14 cellular contexts compared by ENCODE assay signal in the genomic region with DNA sequence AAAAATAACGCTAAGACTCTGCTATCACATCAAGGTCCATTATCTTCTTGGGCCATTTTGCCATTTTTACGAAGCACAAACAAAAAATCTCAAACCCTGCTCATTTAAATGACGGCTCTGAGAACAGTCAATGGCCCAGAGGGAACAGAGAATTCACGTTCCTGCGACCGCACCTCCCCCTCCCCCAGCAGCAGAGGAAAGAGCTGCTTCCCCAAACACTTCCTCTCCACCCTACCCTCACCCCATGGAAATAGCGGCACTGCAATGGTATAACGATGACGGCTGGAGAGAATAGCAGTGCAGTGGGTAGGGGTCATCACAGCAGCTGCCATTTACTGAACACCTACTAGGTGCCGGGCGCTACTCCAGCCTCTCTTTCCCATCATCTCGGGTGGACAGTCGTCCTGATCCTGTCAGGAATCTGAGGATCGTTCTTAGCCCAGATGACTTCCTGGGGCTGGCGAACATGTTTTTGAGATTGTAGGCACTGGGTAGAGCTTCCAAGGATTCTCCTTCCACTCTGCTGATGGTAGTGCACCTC.
DNase-seq lines count a peak whose midpoint lies in the region; ATAC-seq, FAIRE-seq and TF ChIP-seq lines count a peak whose summit lies in the region.
"Had no signal": no experiment of that assay in that cellular context is flagged by ENCODE, and none has a peak within 500 bp of the region (broad histone marks: within the 10 kb centered on the region; RNA-seq: fewer than 3 reads in every experiment).

No MANE protein-coding gene starts in this region.

- no peaks in the 10 kb centered on the region for H3K9me3 Mint-ChIP-seq in stimulated activated naive CD8-positive, alpha-beta T cell treated with anti-CD3 and anti-CD28 coated beads, Interleukin-15, Interleukin-2, amounts not matched to agents 100 ng/mL and 50 ng/mL, for 24 hours
- no peaks in the 10 kb centered on the region for H3K9me3 Mint-ChIP-seq in stimulated activated naive CD8-positive, alpha-beta T cell treated with anti-CD3 and anti-CD28 coated beads, Interleukin-15, amount 100 ng/mL, for 72 hours
- H3K9me3 Mint-ChIP-seq: T-helper 2 cell treated with Interferon-gamma antibody and Interleukin-4, amounts not matched to agents 5 μg/mL and 100 μg/mL, for 36 hours had no signal

- H3K27ac ChIP-seq in K562 (ENCODE audit: extremely low read depth, low read depth, low read length), result peak overlapping the region; percentile 27
- H3K27ac ChIP-seq: cardiac muscle cell, KMS-11 had no signal

- ATAC-seq in stimulated activated naive CD8-positive, alpha-beta T cell treated with anti-CD3 and anti-CD28 coated beads, Interleukin-15, amount 100 ng/mL, for 72 hours, result no peak
- peak; percentile 62 for ATAC-seq in K562
- no peak for ATAC-seq in GM18505 (IDR thresholded peaks at IDR 0.05; ENCODE audit: unreplicated experiment)
- no peak for ATAC-seq in GM21619 (IDR thresholded peaks at IDR 0.05; ENCODE audit: unreplicated experiment)

- in situ Hi-C loops in K562 (cut with MboI), result no loop called here

- POLR2A ChIA-PET in K562 (lab: Yijun Ruan, JAX), result interaction anchor here (0.6 to 1.8 kb wide), 7 partner anchors 9 to 1190 kb away, joined by 3 to 8 read pairs (median 3); no protein-coding TSS in a partner anchor

- no peaks in the 10 kb centered on the region for H3K27me3 ChIP-seq in K562 (ENCODE audit: control insufficient read depth in 2 of 2, insufficient read depth in 2 of 2, low read length in 2 of 2)
- H3K27me3 ChIP-seq: cardiac muscle cell had no signal

- peak overlapping the region; percentile 22 to 55; a peak in 3 of 4 replicates for H3K9ac ChIP-seq in K562 (ENCODE audit: insufficient read depth in 1 of 2, low read depth in 2 of 2, low read length in 2 of 2)
- H3K9ac ChIP-seq: KMS-11 had no signal

- H3K27ac Mint-ChIP-seq in stimulated activated naive CD8-positive, alpha-beta T cell treated with anti-CD3 and anti-CD28 coated beads, Interleukin-15, Interleukin-2, amounts not matched to agents 100 ng/mL and 50 ng/mL, for 24 hours, result no peak overlapping the region
- no peak overlapping the region for H3K27ac Mint-ChIP-seq in stimulated activated naive CD8-positive, alpha-beta T cell treated with anti-CD3 and anti-CD28 coated beads, Interleukin-15, amount 100 ng/mL, for 72 hours
- H3K27ac Mint-ChIP-seq: T-helper 2 cell treated with Interferon-gamma antibody and Interleukin-4, amounts not matched to agents 5 μg/mL and 100 μg/mL, for 36 hours had no signal

- BruUV-seq in K562 (replicated peaks; lab: Mats Ljungman, UMichigan), result no TSS peak

- peak in 1 of 2 experiments; percentile 4; a peak in 1 of 4 replicates for TF ChIP-seq RAD21 in K562 (CRISPR knock-in tag; conservative IDR thresholded peaks at IDR 0.05 in 1 of 2, IDR thresholded peaks at IDR 0.05 in 1 of 2)

- H2AFZ ChIP-seq in K562 (ENCODE audit: low read depth, low read length), result no peak overlapping the region

- H3K4me3 ChIP-seq in K562, result no peak overlapping the region
- H3K4me3 ChIP-seq: cardiac muscle cell had no signal

- peaks cover 95% of the 10 kb centered on the region for H3K4me1 Mint-ChIP-seq in stimulated activated naive CD8-positive, alpha-beta T cell treated with anti-CD3 and anti-CD28 coated beads, Interleukin-15, Interleukin-2, amounts not matched to agents 100 ng/mL and 50 ng/mL, for 24 hours (ENCODE audit: low read depth)
- peaks cover 93% of the 10 kb centered on the region for H3K4me1 Mint-ChIP-seq in stimulated activated naive CD8-positive, alpha-beta T cell treated with anti-CD3 and anti-CD28 coated beads, Interleukin-15, amount 100 ng/mL, for 72 hours

- H3K4me2 ChIP-seq in K562 (ENCODE audit: insufficient read depth, low read length), result peak overlapping the region; percentile 52
- H3K4me2 ChIP-seq: KMS-11 had no signal

- WGBS in K562 (ENCODE audit: insufficient coverage, low coverage, missing lambda C conversion rate), result 29% methylated on average over 15 of the region's 15 CpGs

- FAIRE-seq in K562 (lab: Jason Lieb, UNC), result peak; percentile 54
- FAIRE-seq: G401.6 had no signal

- TF ChIP-seq CTCF in K562 (IDR thresholded peaks at IDR 0.05 in 2 of 3, conservative IDR thresholded peaks at IDR 0.05 in 1 of 3; ENCODE audit: insufficient read depth in 2 of 3, low read depth in 1 of 3, low read length in 3 of 3), result no peak

- H3K27me3 Mint-ChIP-seq in stimulated activated naive CD8-positive, alpha-beta T cell treated with anti-CD3 and anti-CD28 coated beads, Interleukin-15, Interleukin-2, amounts not matched to agents 100 ng/mL and 50 ng/mL, for 24 hours, result no peaks in the 10 kb centered on the region
- no peaks in the 10 kb centered on the region for H3K27me3 Mint-ChIP-seq in stimulated activated naive CD8-positive, alpha-beta T cell treated with anti-CD3 and anti-CD28 coated beads, Interleukin-15, amount 100 ng/mL, for 72 hours

- CTCF ChIA-PET in K562 (lab: Yijun Ruan, JAX; ENCODE audit: low intra/inter-chr PET ratio), result no interaction called here

- H3K9me1 ChIP-seq in K562 (ENCODE audit: control insufficient read depth, insufficient read depth, low read length), result peaks cover 15% of the 10 kb centered on the region

- peaks cover 79 to 87% of the 10 kb centered on the region in 2 experiments for H3K4me1 ChIP-seq in K562 (replicated peaks in 1 of 2; ENCODE audit: control insufficient read depth in 2 of 2, insufficient read depth in 2 of 2, low read length in 2 of 2)

- peaks cover 40% of the 10 kb centered on the region for H3K36me3 ChIP-seq in K562 (ENCODE audit: control insufficient read depth, insufficient read depth, low read length)
- H3K36me3 ChIP-seq: cardiac muscle cell had no signal

- TF ChIP-seq EP300 in K562 (IDR thresholded peaks at IDR 0.05; ENCODE audit: low read length), result no peak

- H3K36me3 Mint-ChIP-seq in stimulated activated naive CD8-positive, alpha-beta T cell treated with anti-CD3 and anti-CD28 coated beads, Interleukin-15, Interleukin-2, amounts not matched to agents 100 ng/mL and 50 ng/mL, for 24 hours (ENCODE audit: low read depth), result no peaks in the 10 kb centered on the region

- no peak for DNase-seq in stimulated activated naive CD8-positive, alpha-beta T cell treated with anti-CD3 and anti-CD28 coated beads, Interleukin-15, amount 100 ng/mL, for 72 hours
- DNase-seq in K562 (ENCODE audit: extremely low read depth in 1 of 4, low spot score in 3 of 4), result peak; percentile 44 to 61 (median 54)
- DNase-seq in lung microvascular endothelial cell (ENCODE audit: low read depth in 2 of 2), result peak; percentile 41 to 83
- DNase-seq in NK-92 treated with Interleukin-12 subunit alpha and Interleukin-12 subunit beta, amount 100 ng/mL, for 24 hours (lab: John Stamatoyannopoulos, UW), result no peak
- DNase-seq in NCI-H1048 (lab: John Stamatoyannopoulos, UW), result no peak
- DNase-seq: ACHN, NCI-H510A treated with DMSO at 0.1 percent for 48 hours had no signal

- peak overlapping the region; percentile 7 for H3K4me3 Mint-ChIP-seq in stimulated activated naive CD8-positive, alpha-beta T cell treated with anti-CD3 and anti-CD28 coated beads, Interleukin-15, Interleukin-2, amounts not matched to agents 100 ng/mL and 50 ng/mL, for 24 hours
- H3K4me3 Mint-ChIP-seq in stimulated activated naive CD8-positive, alpha-beta T cell treated with anti-CD3 and anti-CD28 coated beads, Interleukin-15, amount 100 ng/mL, for 72 hours, result no peak overlapping the region
- H3K4me3 Mint-ChIP-seq: T-helper 2 cell treated with Interferon-gamma antibody and Interleukin-4, amounts not matched to agents 5 μg/mL and 100 μg/mL, for 36 hours had no signal

- H3K79me2 ChIP-seq in K562 (ENCODE audit: control insufficient read depth, insufficient read depth, low read length), result peaks cover 99% of the 10 kb centered on the region

- TF ChIP-seq POLR2A in K562 (conservative IDR thresholded peaks at IDR 0.05) (no peak), GM18505 (IDR thresholded peaks at IDR 0.05; ENCODE audit: borderline replicate concordance, extremely low read depth, insufficient read depth, insufficient read length) (no peak)

- peaks cover 27% of the 10 kb centered on the region for H4K20me1 ChIP-seq in K562 (replicated peaks; ENCODE audit: control insufficient read depth, insufficient read depth, low read length)

- intact Hi-C loops in K562 (cut with micrococcal nuclease), result no loop called here

- H3K9me3 ChIP-seq in K562 (replicated peaks; ENCODE audit: control insufficient read depth, insufficient read depth, low read depth, low read length), result no peaks in the 10 kb centered on the region

TF ChIP-seq in K562, 482 proteins besides CTCF, POLR2A, EP300 and RAD21 (continues in another document):
- TF ChIP-seq ZNF444 (CRISPR knock-in tag; IDR thresholded peaks at IDR 0.05), result peak; percentile 86; the same call in 1 of the 2 replicates
- no peak for TF ChIP-seq ARID3A (IDR thresholded peaks at IDR 0.05; ENCODE audit: borderline replicate concordance, low read depth, low read length)
- no peak for TF ChIP-seq NR4A1 (CRISPR knock-in tag; IDR thresholded peaks at IDR 0.05)
- no peak for TF ChIP-seq NR4A1 (tag; IDR thresholded peaks at IDR 0.05)
- no peak for TF ChIP-seq ZFP36 (IDR thresholded peaks at IDR 0.05; ENCODE audit: low read depth, low read length, partially characterized antibody)
- TF ChIP-seq TRIM24 (IDR thresholded peaks at IDR 0.05), result no peak
- TF ChIP-seq, protein P1, sequence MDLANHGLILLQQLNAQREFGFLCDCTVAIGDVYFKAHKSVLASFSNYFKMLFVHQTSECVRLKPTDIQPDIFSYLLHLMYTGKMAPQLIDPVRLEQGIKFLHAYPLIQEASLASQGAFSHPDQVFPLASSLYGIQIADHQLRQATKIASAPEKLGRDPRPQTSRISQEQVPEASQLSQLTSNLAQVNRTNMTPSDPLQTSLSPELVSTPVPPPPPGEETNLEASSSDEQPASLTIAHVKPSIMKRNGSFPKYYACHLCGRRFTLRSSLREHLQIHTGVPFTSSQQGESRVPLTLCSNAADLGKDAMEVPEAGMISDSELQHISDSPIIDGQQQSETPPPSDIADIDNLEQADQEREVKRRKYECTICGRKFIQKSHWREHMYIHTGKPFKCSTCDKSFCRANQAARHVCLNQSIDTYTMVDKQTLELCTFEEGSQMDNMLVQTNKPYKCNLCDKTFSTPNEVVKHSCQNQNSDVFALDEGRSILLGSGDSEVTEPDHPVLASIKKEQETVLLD (IDR thresholded peaks at IDR 0.05), result no peak
- TF ChIP-seq ZNF717 (CRISPR knock-in tag; IDR thresholded peaks at IDR 0.05), result no peak

Comparison
In these comparisons a context has a peak if more than half of its experiments do, and no peak if none do; other contexts are left out.
1. DNase-seq: peak in K562 (4 of 4) and lung microvascular endothelial cell (2 of 2); none in stimulated activated naive CD8-positive, alpha-beta T cell treated with anti-CD3 and anti-CD28 coated beads, Interleukin-15, amount 100 ng/mL, for 72 hours (0 of 2), NK-92 treated with Interleukin-12 subunit alpha and Interleukin-12 subunit beta, amount 100 ng/mL, for 24 hours (single experiment) and NCI-H1048 (single experiment).